In the genomic region with DNA sequence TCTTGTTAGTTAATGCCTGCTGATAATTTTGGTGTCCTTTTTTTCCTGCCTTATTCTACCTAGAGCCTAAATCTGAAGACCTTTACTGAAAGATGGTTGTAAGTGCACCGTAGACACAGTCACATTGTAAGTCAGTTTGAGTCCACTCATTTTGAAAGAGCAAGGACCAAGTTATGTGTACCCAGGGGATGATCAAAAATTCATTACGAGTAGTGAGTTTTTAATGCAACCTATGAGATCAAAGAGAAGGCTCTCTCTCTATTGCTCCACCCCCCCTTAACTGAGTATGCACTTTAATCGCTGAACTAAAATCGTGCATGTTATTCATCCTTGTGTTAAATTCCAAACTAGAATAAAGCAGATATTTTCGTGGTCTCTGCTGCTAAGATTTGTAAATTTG, we compare ENCODE assay signal across 1 cellular context.
TF ChIP-seq lines count a peak whose summit lies in the region.

No MANE protein-coding gene starts in this region.

TF ChIP-seq in GM12878, 131 proteins besides CTCF, POLR2A, EP300 and RAD21 (continued from another document):
- TF ChIP-seq, protein P1, sequence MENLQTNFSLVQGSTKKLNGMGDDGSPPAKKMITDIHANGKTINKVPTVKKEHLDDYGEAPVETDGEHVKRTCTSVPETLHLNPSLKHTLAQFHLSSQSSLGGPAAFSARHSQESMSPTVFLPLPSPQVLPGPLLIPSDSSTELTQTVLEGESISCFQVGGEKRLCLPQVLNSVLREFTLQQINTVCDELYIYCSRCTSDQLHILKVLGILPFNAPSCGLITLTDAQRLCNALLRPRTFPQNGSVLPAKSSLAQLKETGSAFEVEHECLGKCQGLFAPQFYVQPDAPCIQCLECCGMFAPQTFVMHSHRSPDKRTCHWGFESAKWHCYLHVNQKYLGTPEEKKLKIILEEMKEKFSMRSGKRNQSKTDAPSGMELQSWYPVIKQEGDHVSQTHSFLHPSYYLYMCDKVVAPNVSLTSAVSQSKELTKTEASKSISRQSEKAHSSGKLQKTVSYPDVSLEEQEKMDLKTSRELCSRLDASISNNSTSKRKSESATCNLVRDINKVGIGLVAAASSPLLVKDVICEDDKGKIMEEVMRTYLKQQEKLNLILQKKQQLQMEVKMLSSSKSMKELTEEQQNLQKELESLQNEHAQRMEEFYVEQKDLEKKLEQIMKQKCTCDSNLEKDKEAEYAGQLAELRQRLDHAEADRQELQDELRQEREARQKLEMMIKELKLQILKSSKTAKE (IDR thresholded peaks at IDR 0.05; ENCODE audit: low read depth, poor library complexity, severe bottlenecking): peak; percentile 21
- no peak for TF ChIP-seq SIN3A (IDR thresholded peaks at IDR 0.05; ENCODE audit: low read depth, low read length)
- no peak for TF ChIP-seq TCF12 (IDR thresholded peaks at IDR 0.05; ENCODE audit: low read depth, low read length)
- TF ChIP-seq ZNF24 (IDR thresholded peaks at IDR 0.05): 0 out of 2 replicates have a peak, but pooled peaks have one; percentile 56
- no peak for TF ChIP-seq NFYA (IDR thresholded peaks at IDR 0.05; ENCODE audit: borderline replicate concordance, low read depth, low read length)
- no peak for TF ChIP-seq EED (IDR thresholded peaks at IDR 0.05; ENCODE audit: low read depth)
TF ChIP-seq in GM12878: peak in this region for 9.
